Comparison of ENCODE assay signal across 8 cellular contexts in genomic region chr15:101641134-101641764, GRCh38. TPM values are rescaled to one million over a fixed set of nuclear protein-coding genes. Genes with fewer than 3 reads are reported as not detected.
DNase-seq lines count a peak whose midpoint lies in the region; FAIRE-seq and TF ChIP-seq lines count a peak whose summit lies in the region.

No MANE protein-coding gene starts in this region.

- TF ChIP-seq POLR2A in GM12892 (IDR thresholded peaks at IDR 0.05; ENCODE audit: low read depth, low read length) (no peak), suprapubic skin (IDR thresholded peaks at IDR 0.05) (no peak)

- FAIRE-seq in GM12892 (lab: Jason Lieb, UNC), result peak; percentile 90

- H3K4me1 ChIP-seq in neutrophil (ENCODE audit: control insufficient read depth in 1 of 2, insufficient read depth in 1 of 2, low read depth in 1 of 2, low read length in 1 of 2), result peaks cover 26 to 30% of the 10 kb centered on the region in 2 experiments
- peaks cover 3% of the 10 kb centered on the region for H3K4me1 ChIP-seq in suprapubic skin

- H3K4me3 ChIP-seq in neutrophil (ENCODE audit: low read depth in 1 of 2, low read length in 1 of 2) (peak overlapping the region; percentile 39 to 46), suprapubic skin (no peak overlapping the region)

- H3K9me3 ChIP-seq in neutrophil (no peaks in the 10 kb centered on the region), suprapubic skin (no peaks in the 10 kb centered on the region)

- no peak for TF ChIP-seq EP300 in suprapubic skin (IDR thresholded peaks at IDR 0.05)

- 16% methylated on average over 7 of the region's 7 CpGs for WGBS in suprapubic skin

- DNase-seq in A172 (ENCODE audit: low spot score) (peak; percentile 63), GM12892 (ENCODE audit: insufficient read length) (peak; percentile 31), HS-27A (ENCODE audit: low read depth) (peak; percentile 48), RPMI8226 (peak; percentile 79), fibroblast of the conjunctiva (ENCODE audit: low read depth) (peak; percentile 53), suprapubic skin (ENCODE audit: low spot score in 2 of 2) (peak; percentile 76 to 86)
- peak; percentile 62 for DNase-seq in activated T-helper 9 cell treated with anti-CD3 and anti-CD28 coated beads, Interleukin-2, amount 50 U/mL, for 16 hours (ENCODE audit: low read depth)

- peaks cover 37% of the 10 kb centered on the region for H3K36me3 ChIP-seq in neutrophil
- H3K36me3 ChIP-seq in suprapubic skin, result peaks cover 55% of the 10 kb centered on the region

- TF ChIP-seq CTCF in neutrophil (IDR thresholded peaks at IDR 0.05), result peak; percentile 90
- peak; percentile 84 to 95 for TF ChIP-seq CTCF in suprapubic skin (IDR thresholded peaks at IDR 0.05)

- H3K27me3 ChIP-seq in neutrophil, result no peaks in the 10 kb centered on the region
- H3K27me3 ChIP-seq in suprapubic skin, result no peaks in the 10 kb centered on the region

- H3K27ac ChIP-seq in neutrophil (peak overlapping the region; percentile 95), suprapubic skin (no peak overlapping the region)

RNA-seq across cellular contexts. Expression of gene TM2D3, which starts 10.9 kb away (rescaled TPM):
- total RNA-seq in A172 (2014; rRNA removed; shearing (Covaris generic)), result 35.5 and 47.1 TPM in 2 replicates
- polyA plus RNA-seq in GM12892 (2012; ENCODE audit: missing spikeins), result 53.9 TPM
- total RNA-seq in suprapubic skin, result 10 to 100 TPM; 46.3 to 57.8 (median 49.7) TPM

Comparison
In these comparisons a context has a peak if more than half of its experiments do, and no peak if none do; other contexts are left out.
1. DNase-seq: peak in every context shown above with its lines; median percentile 81 in suprapubic skin; 79 in RPMI8226; 63 in A172; 62 in activated T-helper 9 cell treated with anti-CD3 and anti-CD28 coated beads, Interleukin-2, amount 50 U/mL, for 16 hours; 53 in fibroblast of the conjunctiva; 48 in HS-27A; 31 in GM12892.